ENCODE assay signal across 14 cellular contexts in the genomic region with DNA sequence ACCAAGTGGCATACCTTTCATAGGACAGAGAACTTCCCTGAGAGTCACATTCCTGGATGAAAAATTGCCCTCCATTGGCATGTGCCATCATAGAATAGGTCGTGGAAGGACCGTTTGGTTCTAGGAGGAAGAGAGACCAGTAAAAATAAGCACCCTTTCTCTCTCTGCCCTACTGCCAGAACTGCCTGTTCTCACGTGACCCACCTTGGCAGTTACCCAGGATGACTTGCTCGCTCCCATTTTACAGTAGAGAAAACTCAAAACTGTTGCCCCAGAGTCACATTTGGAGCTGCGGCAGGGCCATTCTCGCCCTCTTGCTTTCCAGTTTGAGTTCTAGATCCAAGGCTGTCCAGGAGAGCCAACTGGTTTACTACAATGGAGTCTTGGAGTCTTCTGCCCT. TPM values are rescaled to one million over a fixed set of nuclear protein-coding genes. Genes with fewer than 3 reads are reported as not detected.
DNase-seq lines count a peak whose midpoint lies in the region; ATAC-seq, FAIRE-seq and TF ChIP-seq lines count a peak whose summit lies in the region.
"Had no signal": no experiment of that assay in that cellular context is flagged by ENCODE, and none has a peak within 500 bp of the region (broad histone marks: within the 10 kb centered on the region; RNA-seq: fewer than 3 reads in every experiment).

No MANE protein-coding gene starts in this region.

- CTCF ChIA-PET in HepG2 (lab: Yijun Ruan, JAX; ENCODE audit: low intra/inter-chr PET ratio, low total read pairs): no interaction called here

- peaks cover 8% of the 10 kb centered on the region for H3K79me1 ChIP-seq in neuronal stem cell (ENCODE audit: low read depth, low read length)

- no peak overlapping the region for H2BK12ac ChIP-seq in neuronal stem cell (ENCODE audit: low read length)

- H2BK5ac ChIP-seq in neuronal stem cell (ENCODE audit: low read length): no peak overlapping the region

- in situ Hi-C loops in HepG2 (cut with HindIII; ENCODE audit: extremely low pct_ligation_motif_present, low pct_unique_long_range_greater_than_20kb): no loop called here

- no peak for FAIRE-seq in HepG2 (lab: Jason Lieb, UNC)

- ATAC-seq in HepG2: no peak
- no peak for ATAC-seq in HG03432 (IDR thresholded peaks at IDR 0.05; ENCODE audit: unreplicated experiment)
- ATAC-seq: SK-N-SH treated with all-trans-retinoic acid at 6 μM for 48 hours had no signal

- no peak overlapping the region for H4K8ac ChIP-seq in neuronal stem cell (ENCODE audit: low read depth, low read length)

- H3K9me3 ChIP-seq in HepG2 (ENCODE audit: low read length) (no peaks in the 10 kb centered on the region), neuronal stem cell (replicated peaks in 1 of 2; ENCODE audit: control insufficient read depth in 2 of 2, insufficient read depth in 1 of 2, low read depth in 1 of 2, low read length in 2 of 2) (no peaks in the 10 kb centered on the region)
- H3K9me3 ChIP-seq: Caco-2, suprapubic skin had no signal

- no peak for TF ChIP-seq RAD21 in HepG2 (CRISPR knock-in tag; IDR thresholded peaks at IDR 0.05)

- H3K27me3 ChIP-seq in HepG2 (ENCODE audit: control insufficient read depth in 1 of 2, insufficient read depth in 2 of 2, low read length in 2 of 2): no peaks in the 10 kb centered on the region
- no peaks in the 10 kb centered on the region for H3K27me3 ChIP-seq in neuronal stem cell (ENCODE audit: control insufficient read depth in 3 of 3, insufficient read depth in 3 of 3, low read depth in 1 of 3, low read length in 3 of 3)
- H3K27me3 ChIP-seq: suprapubic skin had no signal

- no peak overlapping the region for H4K91ac ChIP-seq in neuronal stem cell (ENCODE audit: low read depth, low read length, poor library complexity)

- POLR2A ChIA-PET in HepG2 (lab: Yijun Ruan, JAX): no interaction called here

- no peak for TF ChIP-seq POLR2A in HepG2 (IDR thresholded peaks at IDR 0.05; ENCODE audit: insufficient read depth in 1 of 2, low read depth in 2 of 2, low read length in 2 of 2)

- no peak for TF ChIP-seq EP300 in HepG2 (IDR thresholded peaks at IDR 0.05; ENCODE audit: low read depth in 2 of 2, low read length in 2 of 2)
- no peak for TF ChIP-seq EP300 in HepG2 (CRISPR knock-in tag; IDR thresholded peaks at IDR 0.05; ENCODE audit: borderline replicate concordance)

- H4K20me1 ChIP-seq in HepG2 (ENCODE audit: insufficient read depth, low read length): no peaks in the 10 kb centered on the region

- no peak overlapping the region for H2BK15ac ChIP-seq in neuronal stem cell (ENCODE audit: low read length)

- no peak for TF ChIP-seq CTCF in LNCaP clone FGC (IDR thresholded peaks at IDR 0.05; ENCODE audit: control insufficient read depth, extremely low read depth, insufficient read depth)
- no peak for TF ChIP-seq CTCF in coronary artery (IDR thresholded peaks at IDR 0.05)
- no peak for TF ChIP-seq CTCF in HepG2 (CRISPR knock-in tag; IDR thresholded peaks at IDR 0.05)

- H3K4me2 ChIP-seq in HepG2 (ENCODE audit: low read depth, low read length) (no peak overlapping the region), neuronal stem cell (ENCODE audit: insufficient read depth, low read length, poor library complexity, severe bottlenecking) (no peak overlapping the region)

- no peak overlapping the region for H2AK5ac ChIP-seq in neuronal stem cell (ENCODE audit: low read depth, low read length)

- H2BK120ac ChIP-seq in neuronal stem cell (ENCODE audit: low read depth, low read length): no peak overlapping the region

- no peak overlapping the region for H3K23ac ChIP-seq in neuronal stem cell (ENCODE audit: low read depth, low read length, poor library complexity)

- H3K4me3 ChIP-seq in LNCaP clone FGC (ENCODE audit: low read depth, low read length) (no peak overlapping the region), coronary artery (no peak overlapping the region), HepG2 (replicated peaks in 1 of 3; ENCODE audit: insufficient read depth in 1 of 3, low read depth in 2 of 3, low read length in 3 of 3) (no peak overlapping the region), neuronal stem cell (ENCODE audit: low read length in 2 of 2) (no peak overlapping the region)
- H3K4me3 ChIP-seq: suprapubic skin had no signal

- H3K36me3 ChIP-seq in HepG2 (replicated peaks in 1 of 2; ENCODE audit: control insufficient read depth in 1 of 2, insufficient read depth in 2 of 2, low read length in 2 of 2) (peaks cover 5 to 6% of the 10 kb centered on the region in 2 experiments; a peak in 3 of 5 replicates), neuronal stem cell (replicated peaks in 1 of 2; ENCODE audit: control insufficient read depth in 2 of 2, insufficient read depth in 2 of 2, low read length in 2 of 2) (peaks cover 8 to 40% of the 10 kb centered on the region in 2 donors)

- H3K4me1 ChIP-seq in HepG2 (ENCODE audit: insufficient read depth, low read length) (peaks cover 18% of the 10 kb centered on the region), neuronal stem cell (ENCODE audit: control insufficient read depth in 2 of 2, insufficient read depth in 1 of 2, low read depth in 1 of 2, low read length in 2 of 2) (peaks cover 8 to 13% of the 10 kb centered on the region in 2 donors)
- H3K4me1 ChIP-seq: Caco-2 had no signal

- intact Hi-C loops in HepG2 (cut with micrococcal nuclease; ENCODE audit: unreplicated experiment): no loop called here

- H3K27ac ChIP-seq in coronary artery: peak overlapping the region; percentile 4 to 5
- no peak overlapping the region for H3K27ac ChIP-seq in HepG2 (ENCODE audit: extremely low read length, insufficient read depth, low read length)
- peak overlapping the region; percentile 84 for H3K27ac ChIP-seq in temporal lobe (ENCODE audit: low read depth, low read length)
- H3K27ac ChIP-seq in neuronal stem cell (replicated peaks; ENCODE audit: low read length): no peak overlapping the region
- H3K27ac ChIP-seq: suprapubic skin, VCaP had no signal

- 78% methylated on average over 4 of the region's 6 CpGs for WGBS in HepG2 (ENCODE audit: low lambda C conversion rate)
- no CpG with 5 or more reads among the region's 6 CpGs for WGBS in neuronal stem cell (ENCODE audit: extremely low coverage in 2 of 2, insufficient read length in 2 of 2, insufficient replicate concordance in 1 of 2), 2 donors

- DNase-seq in LNCaP clone FGC (ENCODE audit: low read depth) (peak; percentile 26), coronary artery (ENCODE audit: low spot score) (no peak), HepG2 (ENCODE audit: low spot score) (no peak), NCI-H146 (lab: John Stamatoyannopoulos, UW) (no peak), neuronal stem cell (ENCODE audit: low spot score) (no peak)
- DNase-seq in NK-92 treated with Interleukin-12 subunit alpha and Interleukin-12 subunit beta, amount 100 ng/mL, for 24 hours (lab: John Stamatoyannopoulos, UW): no peak
- DNase-seq: Caco-2, NCI-H1930 had no signal

- H3K79me2 ChIP-seq in HepG2 (ENCODE audit: insufficient read depth, low read length): no peaks in the 10 kb centered on the region

- H2AFZ ChIP-seq in HepG2 (ENCODE audit: low read length) (no peak overlapping the region), neuronal stem cell (ENCODE audit: low read length) (no peak overlapping the region)

- BruUV-seq in HepG2 (replicated peaks; lab: Mats Ljungman, UMichigan): TSS peak; percentile 39

- H3K18ac ChIP-seq in neuronal stem cell (ENCODE audit: low read length): no peak overlapping the region

- no peak overlapping the region for H3K4ac ChIP-seq in neuronal stem cell (ENCODE audit: low read length)

- no peak overlapping the region for H3K14ac ChIP-seq in neuronal stem cell (ENCODE audit: low read length)

- H3K9ac ChIP-seq in HepG2 (ENCODE audit: insufficient read depth, low read depth, low read length) (no peak overlapping the region), neuronal stem cell (ENCODE audit: low read depth, low read length, poor library complexity) (no peak overlapping the region)

RNA-seq across cellular contexts. Expression of a gene that starts 1.1 kb away (rescaled TPM):
- total RNA-seq in HepG2 (2016; rRNA removed; fragmentation: Illumina TruSeq; extraction: Trizol) (0.04 TPM in 1 of 2 replicates, not detected in the other), temporal lobe (34.7 TPM)
- not detected in 2 replicates for total RNA-seq in HepG2 (2016; cell fraction: cytosol; rRNA removed; fragmentation: Illumina TruSeq; extraction: Trizol; ENCODE audit: low read depth)
- not detected in 2 replicates for total RNA-seq in HepG2 (2016; cell fraction: insoluble cytoplasmic fraction; rRNA removed; fragmentation: Illumina TruSeq; extraction: Trizol)
- not detected in 2 replicates for total RNA-seq in HepG2 (2016; cell fraction: membrane; rRNA removed; fragmentation: Illumina TruSeq; extraction: Trizol)
- not detected in 2 replicates for total RNA-seq in HepG2 (2016; cell fraction: nucleus; rRNA removed; fragmentation: Illumina TruSeq; extraction: Trizol)
- polyA plus RNA-seq in HepG2 (2011; rRNA removed): 0.16 and 0.29 TPM in 2 replicates
- polyA plus RNA-seq in HepG2 (2011; cell fraction: cytosol; rRNA removed): 0.05 and 0.19 TPM in 2 replicates
- polyA plus RNA-seq in HepG2 (2011; cell fraction: nucleus; rRNA removed): 1.1 and 1.7 TPM in 2 replicates
- 0.36 and 0.51 TPM in 2 replicates for polyA plus RNA-seq in HepG2 (2012)
- not detected in 2 replicates for polyA plus RNA-seq in HepG2 (2016; cell fraction: cytosol; fragmentation: Illumina TruSeq; extraction: Trizol; ENCODE audit: low read depth)
- not detected in 2 replicates for polyA plus RNA-seq in HepG2 (2016; cell fraction: insoluble cytoplasmic fraction; fragmentation: Illumina TruSeq; extraction: Trizol; ENCODE audit: low read depth)
- not detected in 2 replicates for polyA plus RNA-seq in HepG2 (2016; cell fraction: membrane; fragmentation: Illumina TruSeq; extraction: Trizol; ENCODE audit: low read depth)
- polyA plus RNA-seq in HepG2 (2016; cell fraction: nucleus; fragmentation: Illumina TruSeq; extraction: Trizol; ENCODE audit: insufficient read depth, low read depth): 0.23 and 0.24 TPM in 2 replicates
- 0.22 and 1.6 TPM in 2 replicates for polyA minus RNA-seq in HepG2 (2011; rRNA and poly(A)+ RNA removed; ENCODE audit: low replicate concordance)
- polyA minus RNA-seq in HepG2 (2011; cell fraction: cytosol; rRNA and poly(A)+ RNA removed): not detected in 2 replicates
- polyA minus RNA-seq in HepG2 (2011; cell fraction: nucleus; rRNA and poly(A)+ RNA removed): 0.50 and 0.52 TPM in 2 replicates
- 28.0 TPM for polyA plus RNA-seq in neuronal stem cell (2013, experiment 1 of 2)
- 27.1 TPM for polyA plus RNA-seq in neuronal stem cell (2013, experiment 2 of 2)

RNA-seq across cellular contexts. Expression of a gene that starts 25.1 kb away (rescaled TPM):
- total RNA-seq in HepG2 (2016; rRNA removed; fragmentation: Illumina TruSeq; extraction: Trizol) (15.0 and 16.0 TPM in 2 replicates), temporal lobe (22.1 TPM)
- total RNA-seq in HepG2 (2016; cell fraction: cytosol; rRNA removed; fragmentation: Illumina TruSeq; extraction: Trizol; ENCODE audit: low read depth): 0.81 and 2.3 TPM in 2 replicates
- 12.8 and 12.9 TPM in 2 replicates for total RNA-seq in HepG2 (2016; cell fraction: insoluble cytoplasmic fraction; rRNA removed; fragmentation: Illumina TruSeq; extraction: Trizol)
- 3.6 and 6.7 TPM in 2 replicates for total RNA-seq in HepG2 (2016; cell fraction: membrane; rRNA removed; fragmentation: Illumina TruSeq; extraction: Trizol)
- total RNA-seq in HepG2 (2016; cell fraction: nucleus; rRNA removed; fragmentation: Illumina TruSeq; extraction: Trizol): 13.4 and 18.0 TPM in 2 replicates
- polyA plus RNA-seq in HepG2 (2011; rRNA removed): 9.4 and 13.5 TPM in 2 replicates
- 3.7 TPM in 2 replicates for polyA plus RNA-seq in HepG2 (2011; cell fraction: cytosol; rRNA removed)
- polyA plus RNA-seq in HepG2 (2011; cell fraction: nucleus; rRNA removed): 49.9 and 57.8 TPM in 2 replicates
- 12.9 and 17.5 TPM in 2 replicates for polyA plus RNA-seq in HepG2 (2012)
- polyA plus RNA-seq in HepG2 (2016; cell fraction: cytosol; fragmentation: Illumina TruSeq; extraction: Trizol; ENCODE audit: low read depth): 0.80 and 1.2 TPM in 2 replicates
- 10.9 and 15.7 TPM in 2 replicates for polyA plus RNA-seq in HepG2 (2016; cell fraction: insoluble cytoplasmic fraction; fragmentation: Illumina TruSeq; extraction: Trizol; ENCODE audit: low read depth)
- polyA plus RNA-seq in HepG2 (2016; cell fraction: membrane; fragmentation: Illumina TruSeq; extraction: Trizol; ENCODE audit: low read depth): 1.8 and 2.1 TPM in 2 replicates
- polyA plus RNA-seq in HepG2 (2016; cell fraction: nucleus; fragmentation: Illumina TruSeq; extraction: Trizol; ENCODE audit: insufficient read depth, low read depth): 29.0 and 30.1 TPM in 2 replicates
- polyA minus RNA-seq in HepG2 (2011; rRNA and poly(A)+ RNA removed; ENCODE audit: low replicate concordance): 75.3 and 81.1 TPM in 2 replicates
- 20.1 and 24.4 TPM in 2 replicates for polyA minus RNA-seq in HepG2 (2011; cell fraction: cytosol; rRNA and poly(A)+ RNA removed)
- 38.9 and 40.7 TPM in 2 replicates for polyA minus RNA-seq in HepG2 (2011; cell fraction: nucleus; rRNA and poly(A)+ RNA removed)
- polyA plus RNA-seq in neuronal stem cell (2013, experiment 1 of 2): 16.3 TPM
- polyA plus RNA-seq in neuronal stem cell (2013, experiment 2 of 2): 16.2 TPM

RNA-seq across cellular contexts. Expression of a gene that starts 32.1 kb away (rescaled TPM):
- not detected in 2 replicates for total RNA-seq in HepG2 (2016; rRNA removed; fragmentation: Illumina TruSeq; extraction: Trizol)
- total RNA-seq in HepG2 (2016; cell fraction: cytosol; rRNA removed; fragmentation: Illumina TruSeq; extraction: Trizol; ENCODE audit: low read depth): not detected in 2 replicates
- not detected in 2 replicates for total RNA-seq in HepG2 (2016; cell fraction: insoluble cytoplasmic fraction; rRNA removed; fragmentation: Illumina TruSeq; extraction: Trizol)
- not detected in 2 replicates for total RNA-seq in HepG2 (2016; cell fraction: membrane; rRNA removed; fragmentation: Illumina TruSeq; extraction: Trizol)
- not detected in 2 replicates for total RNA-seq in HepG2 (2016; cell fraction: nucleus; rRNA removed; fragmentation: Illumina TruSeq; extraction: Trizol)
- polyA plus RNA-seq in HepG2 (2011; rRNA removed): 0.98 and 1.1 TPM in 2 replicates
- polyA plus RNA-seq in HepG2 (2011; cell fraction: cytosol; rRNA removed): 1.6 and 1.8 TPM in 2 replicates
- 0.56 and 1.6 TPM in 2 replicates for polyA plus RNA-seq in HepG2 (2011; cell fraction: nucleus; rRNA removed)
- polyA plus RNA-seq in HepG2 (2012): 0.99 and 1.7 TPM in 2 replicates
- polyA plus RNA-seq in HepG2 (2016; cell fraction: cytosol; fragmentation: Illumina TruSeq; extraction: Trizol; ENCODE audit: low read depth): not detected in 2 replicates
- polyA plus RNA-seq in HepG2 (2016; cell fraction: insoluble cytoplasmic fraction; fragmentation: Illumina TruSeq; extraction: Trizol; ENCODE audit: low read depth): not detected in 2 replicates
- polyA plus RNA-seq in HepG2 (2016; cell fraction: membrane; fragmentation: Illumina TruSeq; extraction: Trizol; ENCODE audit: low read depth): not detected in 2 replicates
- not detected in 2 replicates for polyA plus RNA-seq in HepG2 (2016; cell fraction: nucleus; fragmentation: Illumina TruSeq; extraction: Trizol; ENCODE audit: insufficient read depth, low read depth)
- polyA minus RNA-seq in HepG2 (2011; rRNA and poly(A)+ RNA removed; ENCODE audit: low replicate concordance): 0.84 and 1.5 TPM in 2 replicates
- polyA minus RNA-seq in HepG2 (2011; cell fraction: cytosol; rRNA and poly(A)+ RNA removed): 0.79 TPM in 1 of 2 replicates, not detected in the other
- polyA minus RNA-seq in HepG2 (2011; cell fraction: nucleus; rRNA and poly(A)+ RNA removed): 0.26 TPM in 1 of 2 replicates, not detected in the other
- 0.25 TPM for total RNA-seq in temporal lobe
- polyA plus RNA-seq in neuronal stem cell (2013, experiment 1 of 2): 0.10 TPM
- not detected for polyA plus RNA-seq in neuronal stem cell (2013, experiment 2 of 2)

RNA-seq across cellular contexts. Expression of a gene that starts 37.0 kb away (rescaled TPM):
- total RNA-seq in HepG2 (2016; rRNA removed; fragmentation: Illumina TruSeq; extraction: Trizol) (not detected in 2 replicates), temporal lobe (not detected)
- total RNA-seq in HepG2 (2016; cell fraction: cytosol; rRNA removed; fragmentation: Illumina TruSeq; extraction: Trizol; ENCODE audit: low read depth): not detected in 2 replicates
- total RNA-seq in HepG2 (2016; cell fraction: insoluble cytoplasmic fraction; rRNA removed; fragmentation: Illumina TruSeq; extraction: Trizol): not detected in 2 replicates
- not detected in 2 replicates for total RNA-seq in HepG2 (2016; cell fraction: membrane; rRNA removed; fragmentation: Illumina TruSeq; extraction: Trizol)
- total RNA-seq in HepG2 (2016; cell fraction: nucleus; rRNA removed; fragmentation: Illumina TruSeq; extraction: Trizol): not detected in 2 replicates
- not detected in 2 replicates for polyA plus RNA-seq in HepG2 (2011; rRNA removed)
- polyA plus RNA-seq in HepG2 (2011; cell fraction: cytosol; rRNA removed): not detected in 2 replicates
- not detected in 2 replicates for polyA plus RNA-seq in HepG2 (2011; cell fraction: nucleus; rRNA removed)
- not detected in 2 replicates for polyA plus RNA-seq in HepG2 (2012)
- polyA plus RNA-seq in HepG2 (2016; cell fraction: cytosol; fragmentation: Illumina TruSeq; extraction: Trizol; ENCODE audit: low read depth): not detected in 2 replicates
- not detected in 2 replicates for polyA plus RNA-seq in HepG2 (2016; cell fraction: insoluble cytoplasmic fraction; fragmentation: Illumina TruSeq; extraction: Trizol; ENCODE audit: low read depth)
- not detected in 2 replicates for polyA plus RNA-seq in HepG2 (2016; cell fraction: membrane; fragmentation: Illumina TruSeq; extraction: Trizol; ENCODE audit: low read depth)
- not detected in 2 replicates for polyA plus RNA-seq in HepG2 (2016; cell fraction: nucleus; fragmentation: Illumina TruSeq; extraction: Trizol; ENCODE audit: insufficient read depth, low read depth)
- not detected in 2 replicates for polyA minus RNA-seq in HepG2 (2011; rRNA and poly(A)+ RNA removed; ENCODE audit: low replicate concordance)
- polyA minus RNA-seq in HepG2 (2011; cell fraction: cytosol; rRNA and poly(A)+ RNA removed): not detected in 2 replicates
- not detected in 2 replicates for polyA minus RNA-seq in HepG2 (2011; cell fraction: nucleus; rRNA and poly(A)+ RNA removed)
- polyA plus RNA-seq in neuronal stem cell (2013, experiment 1 of 2): not detected
- 0.15 TPM for polyA plus RNA-seq in neuronal stem cell (2013, experiment 2 of 2)
- total RNA-seq: aorta, Caco-2, suprapubic skin had no signal

RNA-seq across cellular contexts. Expression of a gene that starts 47.9 kb away (rescaled TPM):
- total RNA-seq in HepG2 (2016; rRNA removed; fragmentation: Illumina TruSeq; extraction: Trizol): 4.6 and 5.7 TPM in 2 replicates
- total RNA-seq in HepG2 (2016; cell fraction: cytosol; rRNA removed; fragmentation: Illumina TruSeq; extraction: Trizol; ENCODE audit: low read depth): 0.30 and 1.5 TPM in 2 replicates
- 4.6 and 5.7 TPM in 2 replicates for total RNA-seq in HepG2 (2016; cell fraction: insoluble cytoplasmic fraction; rRNA removed; fragmentation: Illumina TruSeq; extraction: Trizol)
- total RNA-seq in HepG2 (2016; cell fraction: membrane; rRNA removed; fragmentation: Illumina TruSeq; extraction: Trizol): 3.1 TPM in 2 replicates
- 2.4 and 2.8 TPM in 2 replicates for total RNA-seq in HepG2 (2016; cell fraction: nucleus; rRNA removed; fragmentation: Illumina TruSeq; extraction: Trizol)
- 5.1 and 9.3 TPM in 2 replicates for polyA plus RNA-seq in HepG2 (2011; rRNA removed)
- 6.1 and 8.2 TPM in 2 replicates for polyA plus RNA-seq in HepG2 (2011; cell fraction: cytosol; rRNA removed)
- polyA plus RNA-seq in HepG2 (2011; cell fraction: nucleus; rRNA removed): 14.5 and 16.7 TPM in 2 replicates
- 13.5 and 14.3 TPM in 2 replicates for polyA plus RNA-seq in HepG2 (2012)
- 0.55 and 0.83 TPM in 2 replicates for polyA plus RNA-seq in HepG2 (2016; cell fraction: cytosol; fragmentation: Illumina TruSeq; extraction: Trizol; ENCODE audit: low read depth)
- polyA plus RNA-seq in HepG2 (2016; cell fraction: insoluble cytoplasmic fraction; fragmentation: Illumina TruSeq; extraction: Trizol; ENCODE audit: low read depth): 5.2 and 5.4 TPM in 2 replicates
- 2.1 and 2.8 TPM in 2 replicates for polyA plus RNA-seq in HepG2 (2016; cell fraction: membrane; fragmentation: Illumina TruSeq; extraction: Trizol; ENCODE audit: low read depth)
- polyA plus RNA-seq in HepG2 (2016; cell fraction: nucleus; fragmentation: Illumina TruSeq; extraction: Trizol; ENCODE audit: insufficient read depth, low read depth): 6.1 and 6.7 TPM in 2 replicates
- 12.4 and 27.0 TPM in 2 replicates for polyA minus RNA-seq in HepG2 (2011; rRNA and poly(A)+ RNA removed; ENCODE audit: low replicate concordance)
- 5.9 and 7.5 TPM in 2 replicates for polyA minus RNA-seq in HepG2 (2011; cell fraction: cytosol; rRNA and poly(A)+ RNA removed)
- polyA minus RNA-seq in HepG2 (2011; cell fraction: nucleus; rRNA and poly(A)+ RNA removed): 0.77 and 1.6 TPM in 2 replicates
- 2.2 TPM for total RNA-seq in temporal lobe
- 8.5 TPM for polyA plus RNA-seq in neuronal stem cell (2013, experiment 1 of 2)
- 7.9 TPM for polyA plus RNA-seq in neuronal stem cell (2013, experiment 2 of 2)

Comparison
In these comparisons a context has a peak if more than half of its experiments do, and no peak if none do; other contexts are left out.
1. H3K27ac ChIP-seq: peak in coronary artery (2 of 2) and temporal lobe (single experiment); none in HepG2 (single experiment) and neuronal stem cell (single experiment).
2. RNA of a gene that starts 1.1 kb away (total RNA-seq): 34.7 TPM in temporal lobe (single experiment); 0.04 TPM in HepG2; every median in the first group is over 10 times any median in the second.